In the genomic region with DNA sequence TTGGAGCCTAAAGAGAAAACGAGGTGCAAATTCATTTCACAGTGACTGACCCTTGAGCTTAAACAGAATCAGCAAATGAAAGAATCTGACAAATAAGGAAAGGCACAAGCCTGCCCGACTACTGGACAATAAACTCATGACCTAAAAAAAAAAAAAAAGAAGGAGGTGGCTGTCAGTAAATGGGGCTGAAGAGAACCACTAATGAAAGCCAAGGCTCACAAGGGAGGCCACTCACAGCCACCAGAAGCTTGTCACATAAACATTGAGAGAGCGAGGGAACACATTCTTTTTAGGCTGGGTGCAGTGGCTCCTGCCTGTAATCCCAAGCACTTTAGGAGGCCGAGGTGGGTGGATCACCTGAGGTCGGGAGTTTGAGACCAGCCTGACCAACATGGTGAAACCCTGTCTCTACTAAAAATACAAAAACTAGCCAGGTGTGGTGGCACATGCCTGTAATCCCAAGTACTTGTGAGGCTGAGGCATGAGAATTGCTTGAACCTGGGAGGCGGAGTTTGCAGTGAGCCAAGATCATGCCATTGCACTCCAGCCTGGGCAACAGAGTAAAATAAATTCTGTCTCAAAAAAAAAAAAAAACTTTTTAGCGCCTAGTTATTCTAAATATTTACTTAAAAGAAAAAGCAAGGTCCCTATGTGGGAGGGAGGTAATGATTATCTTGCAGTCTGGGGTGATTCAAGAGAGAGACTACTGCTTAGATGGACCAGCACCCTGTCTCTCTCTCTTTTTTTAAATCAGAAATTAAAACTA, we compare ENCODE assay signal across 1 cellular context.
TF ChIP-seq lines count a peak whose summit lies in the region.
"Not testable (repeated sequence)": the region's sequence is repeated elsewhere in the genome, so short reads cannot be mapped to it uniquely, and the experiment has no call there.

No MANE protein-coding gene starts in this region.

TF ChIP-seq in HepG2, 621 proteins besides CTCF, POLR2A, EP300 and RAD21 (continues in another document):
- TF ChIP-seq, protein P1, sequence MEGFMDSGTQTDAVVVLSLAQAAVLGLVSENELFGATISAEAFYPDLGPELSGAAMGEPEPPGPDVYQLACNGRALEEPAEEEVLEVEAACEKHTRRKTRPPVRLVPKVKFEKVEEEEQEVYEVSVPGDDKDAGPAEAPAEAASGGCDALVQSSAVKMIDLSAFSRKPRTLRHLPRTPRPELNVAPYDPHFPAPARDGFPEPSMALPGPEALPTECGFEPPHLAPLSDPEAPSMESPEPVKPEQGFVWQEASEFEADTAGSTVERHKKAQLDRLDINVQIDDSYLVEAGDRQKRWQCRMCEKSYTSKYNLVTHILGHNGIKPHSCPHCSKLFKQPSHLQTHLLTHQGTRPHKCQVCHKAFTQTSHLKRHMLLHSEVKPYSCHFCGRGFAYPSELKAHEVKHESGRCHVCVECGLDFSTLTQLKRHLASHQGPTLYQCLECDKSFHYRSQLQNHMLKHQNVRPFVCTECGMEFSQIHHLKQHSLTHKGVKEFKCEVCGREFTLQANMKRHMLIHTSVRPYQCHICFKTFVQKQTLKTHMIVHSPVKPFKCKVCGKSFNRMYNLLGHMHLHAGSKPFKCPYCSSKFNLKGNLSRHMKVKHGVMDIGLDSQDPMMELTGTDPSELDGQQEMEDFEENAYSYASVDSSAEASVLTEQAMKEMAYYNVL (CRISPR knock-in tag; IDR thresholded peaks at IDR 0.05; ENCODE audit: borderline replicate concordance): peak; percentile 62; the same call in 1 of the 2 replicates
- TF ChIP-seq NR2F1 (CRISPR knock-in tag; IDR thresholded peaks at IDR 0.05) (0 out of 4 replicates have a peak, but pooled peaks of 1 of the 2 experiments have one; percentile 29), CHD4 (IDR thresholded peaks at IDR 0.05; ENCODE audit: borderline replicate concordance, low read length) (peak; percentile 47; the same call in 1 of the 2 replicates), ZMYM4 (CRISPR knock-in tag; IDR thresholded peaks at IDR 0.05) (peak; percentile 42), ZNF230 (CRISPR knock-in tag; IDR thresholded peaks at IDR 0.05) (peak; percentile 60; the same call in 1 of the 2 replicates), ZNF292 (CRISPR knock-in tag; IDR thresholded peaks at IDR 0.05; ENCODE audit: borderline replicate concordance, low read depth) (peak; percentile 30; the same call in 1 of the 2 replicates), SKI (IDR thresholded peaks at IDR 0.05; ENCODE audit: partially characterized antibody) (peak; percentile 63), TEAD3 (CRISPR knock-in tag; optimal IDR thresholded peaks at IDR 0.05; ENCODE audit: borderline replicate concordance) (peak; percentile 53), ZFY (CRISPR knock-in tag; IDR thresholded peaks at IDR 0.05) (0 out of 2 replicates have a peak, but pooled peaks have one; percentile 15), FOXK2 (IDR thresholded peaks at IDR 0.05) (peak; percentile 16; the same call in 1 of the 2 replicates), CEBPG (CRISPR knock-in tag; IDR thresholded peaks at IDR 0.05) (0 out of 2 replicates have a peak, but pooled peaks have one; percentile 23), ZFX (CRISPR knock-in tag; IDR thresholded peaks at IDR 0.05; ENCODE audit: low read depth) (0 out of 2 replicates have a peak, but pooled peaks have one; percentile 31), ZNF350 (CRISPR knock-in tag; IDR thresholded peaks at IDR 0.05; ENCODE audit: borderline replicate concordance, low read depth) (peak; percentile 65; the same call in 1 of the 2 replicates), MAZ (CRISPR knock-in tag; IDR thresholded peaks at IDR 0.05; ENCODE audit: low read depth) (peak; percentile 42; the same call in 1 of the 2 replicates), ZNF598 (CRISPR knock-in tag; IDR thresholded peaks at IDR 0.05; ENCODE audit: borderline replicate concordance) (0 out of 2 replicates have a peak, but pooled peaks have one; percentile 38), SOX5 (CRISPR knock-in tag; IDR thresholded peaks at IDR 0.05; ENCODE audit: borderline replicate concordance) (peak; percentile 48; the same call in 1 of the 2 replicates), NKX3-1 (CRISPR knock-in tag; IDR thresholded peaks at IDR 0.05) (peak; percentile 40; the same call in 1 of the 2 replicates), NR2F6 (IDR thresholded peaks at IDR 0.05) (peak; percentile 34; the same call in 1 of the 2 replicates), NR2F6 (CRISPR knock-in tag; IDR thresholded peaks at IDR 0.05) (peak; percentile 54; the same call in 1 of the 2 replicates), SMAD3 (CRISPR knock-in tag; IDR thresholded peaks at IDR 0.05) (peak; percentile 62; the same call in 1 of the 2 replicates), MIER3 (CRISPR knock-in tag; IDR thresholded peaks at IDR 0.05; ENCODE audit: borderline replicate concordance) (peak; percentile 15; the same call in 1 of the 2 replicates), SOX13 (CRISPR knock-in tag; conservative IDR thresholded peaks at IDR 0.05 in 1 of 2, IDR thresholded peaks at IDR 0.05 in 1 of 2) (peak in 1 of 2 experiments; percentile 73; a peak in 1 of 4 replicates), FOSL2 (CRISPR knock-in tag; IDR thresholded peaks at IDR 0.05) (peak; percentile 79), NFIC (IDR thresholded peaks at IDR 0.05; ENCODE audit: low read length) (peak; percentile 56), KAT8 (CRISPR knock-in tag; IDR thresholded peaks at IDR 0.05) (0 out of 2 replicates have a peak, but pooled peaks have one; percentile 23), KLF6 (CRISPR knock-in tag; IDR thresholded peaks at IDR 0.05) (0 out of 2 replicates have a peak, but pooled peaks have one; percentile 37), SRF (IDR thresholded peaks at IDR 0.05; ENCODE audit: low read depth, low read length) (peak; percentile 39; the same call in 1 of the 2 replicates), POLR2G (IDR thresholded peaks at IDR 0.05; ENCODE audit: low read depth, low read length) (0 out of 2 replicates have a peak, but pooled peaks have one; percentile 49), BCL6 (CRISPR knock-in tag; IDR thresholded peaks at IDR 0.05) (peak; percentile 51; the same call in 1 of the 2 replicates)
- TF ChIP-seq, protein P2, sequence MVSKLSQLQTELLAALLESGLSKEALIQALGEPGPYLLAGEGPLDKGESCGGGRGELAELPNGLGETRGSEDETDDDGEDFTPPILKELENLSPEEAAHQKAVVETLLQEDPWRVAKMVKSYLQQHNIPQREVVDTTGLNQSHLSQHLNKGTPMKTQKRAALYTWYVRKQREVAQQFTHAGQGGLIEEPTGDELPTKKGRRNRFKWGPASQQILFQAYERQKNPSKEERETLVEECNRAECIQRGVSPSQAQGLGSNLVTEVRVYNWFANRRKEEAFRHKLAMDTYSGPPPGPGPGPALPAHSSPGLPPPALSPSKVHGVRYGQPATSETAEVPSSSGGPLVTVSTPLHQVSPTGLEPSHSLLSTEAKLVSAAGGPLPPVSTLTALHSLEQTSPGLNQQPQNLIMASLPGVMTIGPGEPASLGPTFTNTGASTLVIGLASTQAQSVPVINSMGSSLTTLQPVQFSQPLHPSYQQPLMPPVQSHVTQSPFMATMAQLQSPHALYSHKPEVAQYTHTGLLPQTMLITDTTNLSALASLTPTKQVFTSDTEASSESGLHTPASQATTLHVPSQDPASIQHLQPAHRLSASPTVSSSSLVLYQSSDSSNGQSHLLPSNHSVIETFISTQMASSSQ (IDR thresholded peaks at IDR 0.05; ENCODE audit: low read depth): peak; percentile 70
- TF ChIP-seq, protein P2 (CRISPR knock-in tag; IDR thresholded peaks at IDR 0.05; ENCODE audit: borderline replicate concordance): peak; percentile 83; the same call in 1 of the 2 replicates
- TF ChIP-seq, protein P3, sequence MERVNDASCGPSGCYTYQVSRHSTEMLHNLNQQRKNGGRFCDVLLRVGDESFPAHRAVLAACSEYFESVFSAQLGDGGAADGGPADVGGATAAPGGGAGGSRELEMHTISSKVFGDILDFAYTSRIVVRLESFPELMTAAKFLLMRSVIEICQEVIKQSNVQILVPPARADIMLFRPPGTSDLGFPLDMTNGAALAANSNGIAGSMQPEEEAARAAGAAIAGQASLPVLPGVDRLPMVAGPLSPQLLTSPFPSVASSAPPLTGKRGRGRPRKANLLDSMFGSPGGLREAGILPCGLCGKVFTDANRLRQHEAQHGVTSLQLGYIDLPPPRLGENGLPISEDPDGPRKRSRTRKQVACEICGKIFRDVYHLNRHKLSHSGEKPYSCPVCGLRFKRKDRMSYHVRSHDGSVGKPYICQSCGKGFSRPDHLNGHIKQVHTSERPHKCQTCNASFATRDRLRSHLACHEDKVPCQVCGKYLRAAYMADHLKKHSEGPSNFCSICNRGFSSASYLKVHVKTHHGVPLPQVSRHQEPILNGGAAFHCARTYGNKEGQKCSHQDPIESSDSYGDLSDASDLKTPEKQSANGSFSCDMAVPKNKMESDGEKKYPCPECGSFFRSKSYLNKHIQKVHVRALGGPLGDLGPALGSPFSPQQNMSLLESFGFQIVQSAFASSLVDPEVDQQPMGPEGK (CRISPR knock-in tag; IDR thresholded peaks at IDR 0.05): 0 out of 2 replicates have a peak, but pooled peaks have one; percentile 31
- TF ChIP-seq, protein P4, sequence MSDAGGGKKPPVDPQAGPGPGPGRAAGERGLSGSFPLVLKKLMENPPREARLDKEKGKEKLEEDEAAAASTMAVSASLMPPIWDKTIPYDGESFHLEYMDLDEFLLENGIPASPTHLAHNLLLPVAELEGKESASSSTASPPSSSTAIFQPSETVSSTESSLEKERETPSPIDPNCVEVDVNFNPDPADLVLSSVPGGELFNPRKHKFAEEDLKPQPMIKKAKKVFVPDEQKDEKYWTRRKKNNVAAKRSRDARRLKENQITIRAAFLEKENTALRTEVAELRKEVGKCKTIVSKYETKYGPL (CRISPR knock-in tag; IDR thresholded peaks at IDR 0.05): 0 out of 2 replicates have a peak, but pooled peaks have one; percentile 51
- TF ChIP-seq, protein P5, sequence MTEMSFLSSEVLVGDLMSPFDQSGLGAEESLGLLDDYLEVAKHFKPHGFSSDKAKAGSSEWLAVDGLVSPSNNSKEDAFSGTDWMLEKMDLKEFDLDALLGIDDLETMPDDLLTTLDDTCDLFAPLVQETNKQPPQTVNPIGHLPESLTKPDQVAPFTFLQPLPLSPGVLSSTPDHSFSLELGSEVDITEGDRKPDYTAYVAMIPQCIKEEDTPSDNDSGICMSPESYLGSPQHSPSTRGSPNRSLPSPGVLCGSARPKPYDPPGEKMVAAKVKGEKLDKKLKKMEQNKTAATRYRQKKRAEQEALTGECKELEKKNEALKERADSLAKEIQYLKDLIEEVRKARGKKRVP (CRISPR knock-in tag; IDR thresholded peaks at IDR 0.05): peak in 1 of 2 experiments; percentile 39; a peak in 1 of 4 replicates
- TF ChIP-seq, protein P6, sequence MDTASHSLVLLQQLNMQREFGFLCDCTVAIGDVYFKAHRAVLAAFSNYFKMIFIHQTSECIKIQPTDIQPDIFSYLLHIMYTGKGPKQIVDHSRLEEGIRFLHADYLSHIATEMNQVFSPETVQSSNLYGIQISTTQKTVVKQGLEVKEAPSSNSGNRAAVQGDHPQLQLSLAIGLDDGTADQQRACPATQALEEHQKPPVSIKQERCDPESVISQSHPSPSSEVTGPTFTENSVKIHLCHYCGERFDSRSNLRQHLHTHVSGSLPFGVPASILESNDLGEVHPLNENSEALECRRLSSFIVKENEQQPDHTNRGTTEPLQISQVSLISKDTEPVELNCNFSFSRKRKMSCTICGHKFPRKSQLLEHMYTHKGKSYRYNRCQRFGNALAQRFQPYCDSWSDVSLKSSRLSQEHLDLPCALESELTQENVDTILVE (CRISPR knock-in tag; IDR thresholded peaks at IDR 0.05): peak; percentile 43; the same call in 1 of the 2 replicates
- not testable (repeated sequence) for TF ChIP-seq MAZ (IDR thresholded peaks at IDR 0.05; ENCODE audit: borderline replicate concordance, low read depth, low read length); SOX13 (IDR thresholded peaks at IDR 0.05)
- TF ChIP-seq, protein P7, sequence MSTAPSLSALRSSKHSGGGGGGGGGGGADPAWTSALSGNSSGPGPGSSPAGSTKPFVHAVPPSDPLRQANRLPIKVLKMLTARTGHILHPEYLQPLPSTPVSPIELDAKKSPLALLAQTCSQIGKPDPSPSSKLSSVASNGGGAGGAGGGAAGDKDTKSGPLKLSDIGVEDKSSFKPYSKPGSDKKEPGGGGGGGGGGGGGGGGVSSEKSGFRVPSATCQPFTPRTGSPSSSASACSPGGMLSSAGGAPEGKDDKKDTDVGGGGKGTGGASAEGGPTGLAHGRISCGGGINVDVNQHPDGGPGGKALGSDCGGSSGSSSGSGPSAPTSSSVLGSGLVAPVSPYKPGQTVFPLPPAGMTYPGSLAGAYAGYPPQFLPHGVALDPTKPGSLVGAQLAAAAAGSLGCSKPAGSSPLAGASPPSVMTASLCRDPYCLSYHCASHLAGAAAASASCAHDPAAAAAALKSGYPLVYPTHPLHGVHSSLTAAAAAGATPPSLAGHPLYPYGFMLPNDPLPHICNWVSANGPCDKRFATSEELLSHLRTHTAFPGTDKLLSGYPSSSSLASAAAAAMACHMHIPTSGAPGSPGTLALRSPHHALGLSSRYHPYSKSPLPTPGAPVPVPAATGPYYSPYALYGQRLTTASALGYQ (CRISPR knock-in tag; IDR thresholded peaks at IDR 0.05): peak; percentile 68; the same call in 1 of the 2 replicates
- TF ChIP-seq, protein P8, sequence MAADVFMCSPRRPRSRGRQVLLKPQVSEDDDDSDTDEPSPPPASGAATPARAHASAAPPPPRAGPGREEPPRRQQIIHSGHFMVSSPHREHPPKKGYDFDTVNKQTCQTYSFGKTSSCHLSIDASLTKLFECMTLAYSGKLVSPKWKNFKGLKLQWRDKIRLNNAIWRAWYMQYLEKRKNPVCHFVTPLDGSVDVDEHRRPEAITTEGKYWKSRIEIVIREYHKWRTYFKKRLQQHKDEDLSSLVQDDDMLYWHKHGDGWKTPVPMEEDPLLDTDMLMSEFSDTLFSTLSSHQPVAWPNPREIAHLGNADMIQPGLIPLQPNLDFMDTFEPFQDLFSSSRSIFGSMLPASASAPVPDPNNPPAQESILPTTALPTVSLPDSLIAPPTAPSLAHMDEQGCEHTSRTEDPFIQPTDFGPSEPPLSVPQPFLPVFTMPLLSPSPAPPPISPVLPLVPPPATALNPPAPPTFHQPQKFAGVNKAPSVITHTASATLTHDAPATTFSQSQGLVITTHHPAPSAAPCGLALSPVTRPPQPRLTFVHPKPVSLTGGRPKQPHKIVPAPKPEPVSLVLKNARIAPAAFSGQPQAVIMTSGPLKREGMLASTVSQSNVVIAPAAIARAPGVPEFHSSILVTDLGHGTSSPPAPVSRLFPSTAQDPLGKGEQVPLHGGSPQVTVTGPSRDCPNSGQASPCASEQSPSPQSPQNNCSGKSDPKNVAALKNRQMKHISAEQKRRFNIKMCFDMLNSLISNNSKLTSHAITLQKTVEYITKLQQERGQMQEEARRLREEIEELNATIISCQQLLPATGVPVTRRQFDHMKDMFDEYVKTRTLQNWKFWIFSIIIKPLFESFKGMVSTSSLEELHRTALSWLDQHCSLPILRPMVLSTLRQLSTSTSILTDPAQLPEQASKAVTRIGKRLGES (CRISPR knock-in tag; IDR thresholded peaks at IDR 0.05; ENCODE audit: borderline replicate concordance): 0 out of 2 replicates have a peak, but pooled peaks have one; percentile 29
